In genomic region chr2:55048925-55049793, GRCh38 we compare ENCODE assay signal across 8 cellular contexts. TPM values are rescaled to one million over a fixed set of nuclear protein-coding genes. Genes with fewer than 3 reads are reported as not detected.
DNase-seq lines count a peak whose midpoint lies in the region; ATAC-seq, FAIRE-seq and TF ChIP-seq lines count a peak whose summit lies in the region.

No MANE protein-coding gene starts in this region.

- H3K4me1 ChIP-seq in K562 (replicated peaks in 1 of 2; ENCODE audit: control insufficient read depth in 2 of 2, insufficient read depth in 2 of 2, low read length in 2 of 2): peaks cover 5 to 12% of the 10 kb centered on the region in 2 experiments; a peak in 2 of 5 replicates

- peak overlapping the region; percentile 89 for H3K4me3 ChIP-seq in K562

- WGBS in K562 (ENCODE audit: insufficient coverage, low coverage, missing lambda C conversion rate): 0% methylated on average over 46 of the region's 56 CpGs

- POLR2A ChIA-PET in K562 (lab: Yijun Ruan, JAX): interaction anchor here (0.6 to 4.1 kb wide), 40 partner anchors 8 to 262 kb away, joined by 3 to 24 read pairs (median 4); partner anchors contain the start of gene RPS27A

- H3K9me3 ChIP-seq in K562 (replicated peaks; ENCODE audit: control insufficient read depth, insufficient read depth, low read depth, low read length): no peaks in the 10 kb centered on the region

- H2AFZ ChIP-seq in K562 (ENCODE audit: low read depth, low read length): peak overlapping the region; percentile 79

- peak; percentile 56 to 57 for TF ChIP-seq RAD21 in K562 (CRISPR knock-in tag; conservative IDR thresholded peaks at IDR 0.05 in 1 of 2, IDR thresholded peaks at IDR 0.05 in 1 of 2)

- peaks cover 22% of the 10 kb centered on the region for H3K36me3 ChIP-seq in K562 (ENCODE audit: control insufficient read depth, insufficient read depth, low read length)

- H3K27ac ChIP-seq in K562 (ENCODE audit: extremely low read depth, low read depth, low read length): peak overlapping the region; percentile 94

- H4K20me1 ChIP-seq in K562 (replicated peaks; ENCODE audit: control insufficient read depth, insufficient read depth, low read length): peaks cover 41% of the 10 kb centered on the region

- H3K79me2 ChIP-seq in K562 (ENCODE audit: control insufficient read depth, insufficient read depth, low read length): peaks cover 89% of the 10 kb centered on the region

- H3K9ac ChIP-seq in K562 (ENCODE audit: insufficient read depth in 1 of 2, low read depth in 2 of 2, low read length in 2 of 2): peak overlapping the region; percentile 91 to 97

- TF ChIP-seq POLR2A in H54 (IDR thresholded peaks at IDR 0.05; ENCODE audit: low read depth, low read length): peak; percentile 28
- TF ChIP-seq POLR2A in K562 (conservative IDR thresholded peaks at IDR 0.05): peak; percentile 74

- BruUV-seq in K562 (replicated peaks; lab: Mats Ljungman, UMichigan): no TSS peak

- CTCF ChIA-PET in K562 (lab: Yijun Ruan, JAX; ENCODE audit: low intra/inter-chr PET ratio): interaction anchor here (0.6 to 2.1 kb wide), 4 partner anchors 34 to 942 kb away, joined by 4 to 13 read pairs (median 6); no protein-coding TSS in a partner anchor

- H3K9me1 ChIP-seq in K562 (ENCODE audit: control insufficient read depth, insufficient read depth, low read length): no peaks in the 10 kb centered on the region

- FAIRE-seq in D721Med (lab: Jason Lieb, UNC) (no peak), H54 (lab: Jason Lieb, UNC) (no peak), K562 (lab: Jason Lieb, UNC) (peak; percentile 75)

- intact Hi-C loops in K562 (cut with micrococcal nuclease): loop anchor here (2.0 to 5.0 kb wide), 2 partner anchors 34 to 368 kb away; partner anchors contain the start of gene CCDC88A

- peak overlapping the region; percentile 95 for H3K4me2 ChIP-seq in K562 (ENCODE audit: insufficient read depth, low read length)

- ATAC-seq in K562: peak; percentile 55
- no peak for ATAC-seq in HG03565 (IDR thresholded peaks at IDR 0.05; ENCODE audit: unreplicated experiment)

- TF ChIP-seq EP300 in K562 (IDR thresholded peaks at IDR 0.05; ENCODE audit: low read length): no peak; the same call in 1 of the 2 replicates

- no peaks in the 10 kb centered on the region for H3K27me3 ChIP-seq in K562 (ENCODE audit: control insufficient read depth in 2 of 2, insufficient read depth in 2 of 2, low read length in 2 of 2)

- no peak for DNase-seq in D721Med (ENCODE audit: insufficient read length, low spot score)
- DNase-seq in H54 (ENCODE audit: insufficient read length, low spot score): no peak
- DNase-seq in NCI-H1930 (lab: John Stamatoyannopoulos, UW): peak; percentile 44 to 64
- peak; percentile 27 for DNase-seq in T1000 (lab: John Stamatoyannopoulos, UW)
- DNase-seq in K562 (ENCODE audit: extremely low read depth in 1 of 4, low spot score in 3 of 4): peak; percentile 65 to 92 (median 73)
- peak; percentile 53 to 92 (median 81) for DNase-seq in hypothalamus (lab: John Stamatoyannopoulos, UW)
- peak; percentile 91 for DNase-seq in retina

- in situ Hi-C loops in K562 (cut with MboI): loop anchor here (5.0 kb wide), 1 partner anchor 123 kb away; no protein-coding TSS in a partner anchor

- peak; percentile 64 for TF ChIP-seq CTCF in D721Med (IDR thresholded peaks at IDR 0.05; ENCODE audit: insufficient read depth, missing control alignments)
- TF ChIP-seq CTCF in K562 (IDR thresholded peaks at IDR 0.05 in 2 of 3, conservative IDR thresholded peaks at IDR 0.05 in 1 of 3; ENCODE audit: insufficient read depth in 2 of 3, low read depth in 1 of 3, low read length in 3 of 3): peak; percentile 75 to 81 (median 80)

TF ChIP-seq in K562, 482 proteins besides CTCF, POLR2A, EP300 and RAD21 (continues in another document):
- TF ChIP-seq SRSF9 (IDR thresholded peaks at IDR 0.05; ENCODE audit: borderline replicate concordance, low read depth, low read length) (no peak), BRF1 (IDR thresholded peaks at IDR 0.05; ENCODE audit: borderline replicate concordance, extremely low read depth, insufficient read length) (no peak), HDAC1 (IDR thresholded peaks at IDR 0.05) (peak in 1 of 2 experiments; percentile 94; a peak in 2 of 4 replicates), ELF1 (tag; IDR thresholded peaks at IDR 0.05) (no peak), ZNF143 (CRISPR knock-in tag; IDR thresholded peaks at IDR 0.05) (no peak), POLR2H (tag; IDR thresholded peaks at IDR 0.05; ENCODE audit: low read depth) (no peak; the same call in 1 of the 2 replicates), ETS1 (conservative IDR thresholded peaks at IDR 0.05; ENCODE audit: control insufficient read depth, low read depth, low read length) (peak; percentile 49), EP400 (IDR thresholded peaks at IDR 0.05) (peak; percentile 85), TGIF2 (CRISPR knock-in tag; IDR thresholded peaks at IDR 0.05) (no peak), KAT8 (IDR thresholded peaks at IDR 0.05; ENCODE audit: low read depth) (no peak), ZNF609 (CRISPR knock-in tag; IDR thresholded peaks at IDR 0.05; ENCODE audit: borderline replicate concordance) (peak; percentile 72; the same call in 1 of the 2 replicates), GATA2 (CRISPR knock-in tag; IDR thresholded peaks at IDR 0.05) (no peak), E2F6 (IDR thresholded peaks at IDR 0.05; ENCODE audit: borderline replicate concordance in 1 of 2, extremely low read depth in 1 of 2, insufficient read depth in 1 of 2, insufficient read length in 1 of 2, low read depth in 1 of 2, low read length in 1 of 2, poor library complexity in 1 of 2, severe bottlenecking in 1 of 2) (peak in 1 of 2 experiments; percentile 35), ZFPM2 (CRISPR knock-in tag; IDR thresholded peaks at IDR 0.05) (no peak)

RNA-seq across cellular contexts. Expression of gene RTN4, which starts 1.1 kb away (rescaled TPM):
- total RNA-seq in K562 (2011; cell fraction: chromatin; rRNA removed; ENCODE audit: low replicate concordance): 172 and 408 TPM in 2 replicates
- 188 and 224 TPM in 2 replicates for total RNA-seq in K562 (2011; cell fraction: nucleolus; rRNA removed)
- total RNA-seq in K562 (2011; cell fraction: nucleoplasm; rRNA removed): 397 and 411 TPM in 2 replicates
- total RNA-seq in K562 (2014; rRNA removed) (96.7 and 123 TPM in 2 replicates), K562 (2014; rRNA removed; fragmentation: Illumina TruSeq; extraction: Trizol) (116 and 139 TPM in 2 replicates), K562 (2015; rRNA removed; fragmentation: Illumina TruSeq; extraction: Trizol) (67.3 and 73.0 TPM in 2 replicates), K562 (2021) (228 and 238 TPM in 2 replicates)
- polyA plus RNA-seq in K562 (2011; rRNA removed) (144 and 147 TPM in 2 replicates), K562 (2014; fragmentation: Illumina TruSeq; extraction: Trizol) (217 and 248 TPM in 2 replicates), K562 (2014; fragmentation: Nextera tagmentation; extraction: Ambion mirVana) (10 to 100 TPM; 75.8 to 90.3 TPM), K562 (2014; rRNA removed) (141 and 151 TPM in 2 replicates)
- 58.0 and 129 TPM in 2 replicates for polyA plus RNA-seq in K562 (2011; cell fraction: cytosol; rRNA removed)
- 49.3 and 111 TPM in 2 replicates for polyA plus RNA-seq in K562 (2011; cell fraction: nucleus; rRNA removed)
- 173 and 413 TPM in 2 replicates for polyA plus RNA-seq in K562 (2012)
- polyA minus RNA-seq in K562 (2011; rRNA and poly(A)+ RNA removed): 151 and 172 TPM in 2 replicates
- 70.4 and 76.7 TPM in 2 replicates for polyA minus RNA-seq in K562 (2011; cell fraction: cytosol; rRNA and poly(A)+ RNA removed)
- polyA minus RNA-seq in K562 (2011; cell fraction: nucleus; rRNA and poly(A)+ RNA removed): 45.9 and 84.7 TPM in 2 replicates

Comparison
In these comparisons a context has a peak if more than half of its experiments do, and no peak if none do; other contexts are left out.
1. DNase-seq: peak in NCI-H1930 (2 of 2), T1000 (single experiment), K562 (4 of 4), hypothalamus (51 of 51) and retina (single experiment); none in D721Med (single experiment) and H54 (single experiment).